In the genomic region with DNA sequence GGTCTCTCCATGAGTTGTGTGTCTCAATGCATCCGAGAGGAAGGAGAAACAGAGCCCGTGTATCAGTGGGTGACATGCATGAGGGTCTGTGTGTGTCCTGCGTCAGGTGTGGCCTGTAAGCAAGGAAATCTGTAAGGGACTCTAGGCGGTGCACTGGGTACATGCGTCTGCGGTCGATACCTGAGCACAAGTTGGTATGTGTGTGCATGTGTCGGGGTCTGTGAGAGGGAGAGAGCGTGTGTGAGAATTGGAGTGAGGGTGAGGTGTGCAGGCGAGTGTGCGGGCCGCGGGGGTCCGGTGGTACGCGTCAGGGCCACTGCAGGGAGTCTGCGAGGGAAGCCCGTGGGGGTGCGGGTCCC, we compare ENCODE assay signal across 8 cellular contexts. TPM values are rescaled to one million over a fixed set of nuclear protein-coding genes. Genes with fewer than 3 reads are reported as not detected.
DNase-seq lines count a peak whose midpoint lies in the region; ATAC-seq and TF ChIP-seq lines count a peak whose summit lies in the region.

No MANE protein-coding gene starts in this region.

- peaks cover 0 to 15% (median 0%) of the 10 kb centered on the region in 45 donors for H3K27me3 ChIP-seq in dorsolateral prefrontal cortex

- H3K27me3 Mint-ChIP-seq in Calu3 (ENCODE audit: unreplicated experiment) (no peaks in the 10 kb centered on the region), nephron (ENCODE audit: low read depth) (peaks cover 16% of the 10 kb centered on the region)

- H3K9me3 Mint-ChIP-seq in Calu3 (ENCODE audit: low read depth, unreplicated experiment) (no peaks in the 10 kb centered on the region), nephron (no peaks in the 10 kb centered on the region)

- ATAC-seq in HG03378 (IDR thresholded peaks at IDR 0.05; ENCODE audit: unreplicated experiment) (no peak), HG02610 (IDR thresholded peaks at IDR 0.05; ENCODE audit: unreplicated experiment) (no peak)

- H3K4me1 Mint-ChIP-seq in Calu3 (ENCODE audit: low read depth, unreplicated experiment) (peaks cover 45% of the 10 kb centered on the region), nephron (peaks cover 9% of the 10 kb centered on the region)

- CTCF ChIA-PET in Calu3 (lab: Charles Lee) = interaction anchor here (0.6 to 2.5 kb wide), 14 partner anchors 8 to 837 kb away, joined by 3 to 11 read pairs (median 3); a partner anchor contains a TSS

- H3K36me3 Mint-ChIP-seq in Calu3 (ENCODE audit: insufficient read depth, unreplicated experiment) = peaks cover 52% of the 10 kb centered on the region
- no peaks in the 10 kb centered on the region for H3K36me3 Mint-ChIP-seq in nephron (ENCODE audit: low read depth)

- H3K4me3 ChIP-seq in dorsolateral prefrontal cortex = peak overlapping the region in 36 of 59 donors; percentile 3 to 62 (median 36)

- peak overlapping the region; percentile 29 for H3K27ac Mint-ChIP-seq in Calu3 (ENCODE audit: unreplicated experiment)
- peak overlapping the region; percentile 30 to 45 (median 39) for H3K27ac Mint-ChIP-seq in nephron

- BruUV-seq in Calu3 (replicated peaks; lab: Mats Ljungman, UMichigan) = TSS peak; percentile 37

- intact Hi-C loops in Calu3 (cut with micrococcal nuclease; ENCODE audit: unreplicated experiment) = loop anchor here (10.0 kb wide), 1 partner anchor 271 kb away; a partner anchor contains a TSS
- intact Hi-C loops in dorsolateral prefrontal cortex (cut with DNase I) = no loop called here

- H3K4me3 Mint-ChIP-seq in Calu3 (ENCODE audit: low read depth, unreplicated experiment) = peak overlapping the region; percentile 92
- peak overlapping the region; percentile 83 to 84 (median 84) for H3K4me3 Mint-ChIP-seq in nephron

- H3K27ac ChIP-seq in dorsolateral prefrontal cortex = peak overlapping the region in 2 of 59 donors; percentile 57 to 73

- TF ChIP-seq CTCF in Calu3 (IDR thresholded peaks at IDR 0.05; ENCODE audit: unreplicated experiment) (no peak), dorsolateral prefrontal cortex (IDR thresholded peaks at IDR 0.05 in 54 of 56, conservative IDR thresholded peaks at IDR 0.05 in 2 of 56; ENCODE audit: low read depth in 1 of 56, partially characterized antibody in 56 of 56) (no peak), nephron (IDR thresholded peaks at IDR 0.05; ENCODE audit: unreplicated experiment in 3 of 3) (no peak)

- peak; percentile 22 for DNase-seq in Calu3
- peak; percentile 52 to 79 for DNase-seq in NCI-H526 (lab: John Stamatoyannopoulos, UW)
- no peak for DNase-seq in dorsolateral prefrontal cortex
- DNase-seq in NCI-H2196 treated with DMSO at 0.1 percent for 48 hours (lab: John Stamatoyannopoulos, UW; ENCODE audit: unreplicated experiment) = no peak
- DNase-seq in OCI-M1 (lab: John Stamatoyannopoulos, UW) = no peak

RNA-seq across cellular contexts. Expression of a gene that starts 0.5 kb away (rescaled TPM):
- total RNA-seq in Calu3 (2022) (26.5 and 33.0 TPM in 2 replicates), dorsolateral prefrontal cortex (1 to 10 TPM in 5 of 120 experiments, under 1 TPM in 70, not detected in 45; 0.07 to 1.6 (median 0.15) TPM)

RNA-seq across cellular contexts. Expression of a gene that starts 33.6 kb away (rescaled TPM):
- total RNA-seq in Calu3 (2022) = 39.8 and 41.0 TPM in 2 replicates
- total RNA-seq in dorsolateral prefrontal cortex = 10 to 100 TPM; 21.1 to 40.5 (median 28.6) TPM

RNA-seq across cellular contexts. Expression of a gene that starts 34.5 kb away (rescaled TPM):
- 92.8 and 101 TPM in 2 replicates for total RNA-seq in Calu3 (2022)
- total RNA-seq in dorsolateral prefrontal cortex = 10 to 100 TPM; 25.6 to 70.9 (median 43.6) TPM

RNA-seq across cellular contexts. Expression of a gene that starts 40.9 kb away (rescaled TPM):
- 17.0 and 17.4 TPM in 2 replicates for total RNA-seq in Calu3 (2022)
- 10 to 100 TPM; 26.4 to 59.7 (median 38.5) TPM for total RNA-seq in dorsolateral prefrontal cortex

Comparison
In these comparisons a context has a peak if more than half of its experiments do, and no peak if none do; other contexts are left out.
1. DNase-seq: peak in Calu3 (single experiment) and NCI-H526 (2 of 2); none in dorsolateral prefrontal cortex (0 of 10), NCI-H2196 treated with DMSO at 0.1 percent for 48 hours (single experiment) and OCI-M1 (single experiment).
2. RNA of a gene that starts 0.5 kb away (total RNA-seq): 26.5 to 33.0 TPM in Calu3; 0.07 to 1.6 TPM in dorsolateral prefrontal cortex; every median in the first group is over 10 times any median in the second.